26 cellular contexts compared by ENCODE assay signal in the genomic region with DNA sequence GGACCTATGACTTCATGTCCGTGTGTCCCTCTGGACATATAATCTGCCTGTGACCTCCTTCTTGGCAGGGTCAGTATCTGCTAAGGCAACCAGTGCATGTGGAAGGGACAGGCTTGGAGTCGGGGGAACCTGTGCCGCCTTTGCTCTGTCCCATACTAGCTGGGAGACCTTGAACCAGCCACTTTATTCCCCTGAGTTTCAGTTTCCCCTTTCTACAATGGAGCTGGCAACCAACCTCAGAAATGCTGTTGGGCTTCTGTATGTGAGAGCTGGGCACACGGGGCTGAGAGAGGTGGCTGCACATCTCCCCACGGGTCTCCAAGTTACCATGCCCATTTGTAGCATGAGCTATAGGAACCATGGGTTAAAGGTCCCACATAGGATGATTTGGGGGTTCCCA.
"Had no signal": no experiment of that assay in that cellular context is flagged by ENCODE, and none has a peak within 500 bp of the region (broad histone marks: within the 10 kb centered on the region; RNA-seq: fewer than 3 reads in every experiment).

No MANE protein-coding gene starts in this region.

- H3K79me2 ChIP-seq: parathyroid adenoma had no signal

- DNase-seq: dermis blood vessel endothelial cell; effector memory CD8-positive, alpha-beta T cell; hypothalamus; immature natural killer cell; islet precursor cell; kidney glomerular epithelial cell; left colon; mesendoderm; midbrain; naive thymus-derived CD4-positive, alpha-beta T cell; right lobe of liver; small intestine; stimulated activated CD4-positive, alpha-beta T cell treated with anti-CD3 and anti-CD28 coated beads, Interleukin-15, amount 100 ng/mL, for 24 hours; stimulated activated CD4-positive, alpha-beta T cell treated with anti-CD3 and anti-CD28 coated beads, Interleukin-4, amount 100 ng/mL, for 1 hour; stimulated activated CD8-positive, alpha-beta memory T cell treated with anti-CD3 and anti-CD28 coated beads, Interleukin-4, amount 100 ng/mL, for 48 hours; stimulated activated naive CD4-positive, alpha-beta T cell treated with Interleukin-2 at 50 U/mL for 16 hours; stomach; thyroid gland; trophoblast cell had no signal

- H3K27ac ChIP-seq: coronary artery, neural progenitor cell, parathyroid adenoma, right lobe of liver, stomach, thyroid gland had no signal

- H3K4me3 ChIP-seq: coronary artery, neural progenitor cell, right lobe of liver, stomach, thyroid gland had no signal

- H3K4me3 Mint-ChIP-seq: effector memory CD8-positive, alpha-beta T cell; immature natural killer cell; naive thymus-derived CD4-positive, alpha-beta T cell; nephron had no signal

- FAIRE-seq: endometrium, frontal cortex, small intestine had no signal

- ATAC-seq: effector memory CD8-positive, alpha-beta T cell; left colon; naive thymus-derived CD4-positive, alpha-beta T cell; right lobe of liver had no signal

- H2AFZ ChIP-seq: neural progenitor cell, parathyroid adenoma had no signal

- H3K27ac Mint-ChIP-seq: effector memory CD8-positive, alpha-beta T cell; naive thymus-derived CD4-positive, alpha-beta T cell; nephron; neural progenitor cell; progenitor cell of endocrine pancreas had no signal

- H3K4me1 ChIP-seq: neural progenitor cell, parathyroid adenoma, right lobe of liver had no signal

- H3K9me3 Mint-ChIP-seq: effector memory CD8-positive, alpha-beta T cell; immature natural killer cell; nephron; neural progenitor cell had no signal

- H3K36me3 ChIP-seq: neural progenitor cell, right lobe of liver, stomach, thyroid gland had no signal

- H3K9me3 ChIP-seq: right lobe of liver, stomach, thyroid gland had no signal

- H3K4me2 ChIP-seq: neural progenitor cell had no signal

- H3K9ac ChIP-seq: neural progenitor cell, parathyroid adenoma had no signal

- H3K36me3 Mint-ChIP-seq: immature natural killer cell; naive thymus-derived CD4-positive, alpha-beta T cell; neural progenitor cell had no signal
